In genomic region chr3:12944413-12944812, GRCh38 we compare ENCODE assay signal across 17 cellular contexts.
A peak's percentile ranks its signal among the peaks of the same experiment; 100 is the strongest.
DNase-seq lines count a peak whose midpoint lies in the region; ATAC-seq and TF ChIP-seq lines count a peak whose summit lies in the region.
"Had no signal": no experiment of that assay in that cellular context is flagged by ENCODE, and none has a peak within 500 bp of the region (broad histone marks: within the 10 kb centered on the region; RNA-seq: fewer than 3 reads in every experiment).

No MANE protein-coding gene starts in this region.

- peak overlapping the region in 7 of 11 experiments; percentile 14 to 100 (median 96); a peak in 11 of 22 replicates for H3K4me2 ChIP-seq in BLaER1 treated with 17β-estradiol and CSF1 and Interleukin-3, amounts not matched to agents 10 nM and 100 nM
- H3K4me2 ChIP-seq in neural progenitor cell, result peak overlapping the region; percentile 54

- TF ChIP-seq CTCF in VCaP (conservative IDR thresholded peaks at IDR 0.05) (no peak), fibroblast of villous mesenchyme (IDR thresholded peaks at IDR 0.05; ENCODE audit: insufficient read depth, low read depth, low read length) (no peak), neural progenitor cell (IDR thresholded peaks at IDR 0.05) (no peak)

- H3K4me3 ChIP-seq in BLaER1 treated with 17β-estradiol and CSF1 and Interleukin-3, amounts not matched to agents 10 nM and 100 nM, result no peak overlapping the region
- H3K4me3 ChIP-seq in fibroblast of villous mesenchyme (ENCODE audit: low read depth, low read length) (no peak overlapping the region), neural progenitor cell (no peak overlapping the region)
- H3K4me3 ChIP-seq: GM12878, MG63, skin epidermis, vagina had no signal

- peak; percentile 8 for DNase-seq in fibroblast of villous mesenchyme (ENCODE audit: low read depth)
- peak; percentile 61 for DNase-seq in neural progenitor cell (ENCODE audit: low spot score)
- no peak for DNase-seq in activated effector memory CD4-positive, alpha-beta T cell treated with Interleukin-2 at 50 U/mL for 16 hours
- no peak for DNase-seq in MV-4-11 (lab: John Stamatoyannopoulos, UW)
- DNase-seq in A172 (ENCODE audit: low spot score), result no peak
- DNase-seq: activated naive CD4-positive, alpha-beta T cell; mesendoderm; MG63; NCI-H1930; stimulated activated naive CD4-positive, alpha-beta T cell treated with Interleukin-2 at 50 U/mL for 16 hours; WERI-Rb-1 had no signal

- H2AFZ ChIP-seq in neural progenitor cell (replicated peaks), result no peak overlapping the region

- H3K27me3 Mint-ChIP-seq in neural progenitor cell (ENCODE audit: insufficient read depth, low read depth), result no peaks in the 10 kb centered on the region

- peak overlapping the region; percentile 76 for H3K27ac Mint-ChIP-seq in neural progenitor cell

- peaks cover 23% of the 10 kb centered on the region for H3K4me1 Mint-ChIP-seq in neural progenitor cell

- H3K4me1 ChIP-seq in BLaER1 treated with 17β-estradiol and CSF1 and Interleukin-3, amounts not matched to agents 10 nM and 100 nM, result peaks cover 55 to 97% (median 90%) of the 10 kb centered on the region in 10 experiments
- H3K4me1 ChIP-seq in neural progenitor cell, result peaks cover 31% of the 10 kb centered on the region

- peak overlapping the region in 7 of 11 experiments; percentile 13 to 52 (median 26); a peak in 11 of 22 replicates for H3K9ac ChIP-seq in BLaER1 treated with 17β-estradiol and CSF1 and Interleukin-3, amounts not matched to agents 10 nM and 100 nM
- H3K9ac ChIP-seq in neural progenitor cell, result no peak overlapping the region

- peaks cover 13% of the 10 kb centered on the region for H3F3A ChIP-seq in neural progenitor cell (ENCODE audit: low read depth)

- H3K4me3 Mint-ChIP-seq in neural progenitor cell, result peak overlapping the region; percentile 27

- H3K36me3 Mint-ChIP-seq in neural progenitor cell, result peaks cover 2% of the 10 kb centered on the region

- H3K9me3 Mint-ChIP-seq in neural progenitor cell, result no peaks in the 10 kb centered on the region

- H3K79me2 ChIP-seq in neural progenitor cell (ENCODE audit: low read depth), result peaks cover 17% of the 10 kb centered on the region

- peak overlapping the region in 5 of 11 experiments; percentile 13 to 55 (median 50); a peak in 6 of 22 replicates for H3K27ac ChIP-seq in BLaER1 treated with 17β-estradiol and CSF1 and Interleukin-3, amounts not matched to agents 10 nM and 100 nM
- H3K27ac ChIP-seq in VCaP (peak overlapping the region; percentile 10; the same call in 1 of the 2 replicates), neural progenitor cell (peak overlapping the region; percentile 59)
- H3K27ac ChIP-seq: vagina, WERI-Rb-1 had no signal

- peaks cover 94 to 100% (median 100%) of the 10 kb centered on the region in 11 experiments for H4K20me1 ChIP-seq in BLaER1 treated with 17β-estradiol and CSF1 and Interleukin-3, amounts not matched to agents 10 nM and 100 nM
- H4K20me1 ChIP-seq in neural progenitor cell (ENCODE audit: low read depth), result peaks cover 64% of the 10 kb centered on the region

- no peaks in the 10 kb centered on the region for H3K27me3 ChIP-seq in BLaER1 treated with 17β-estradiol and CSF1 and Interleukin-3, amounts not matched to agents 10 nM and 100 nM
- H3K27me3 ChIP-seq in neural progenitor cell, result no peaks in the 10 kb centered on the region
- H3K27me3 ChIP-seq: MG63, vagina had no signal

- no peaks in the 10 kb centered on the region for H3K9me3 ChIP-seq in BLaER1 treated with 17β-estradiol and CSF1 and Interleukin-3, amounts not matched to agents 10 nM and 100 nM (replicated peaks in 1 of 11)
- H3K9me3 ChIP-seq in neural progenitor cell (ENCODE audit: low read depth), result no peaks in the 10 kb centered on the region
- H3K9me3 ChIP-seq: MG63, vagina had no signal

- peaks cover 11 to 89% (median 42%) of the 10 kb centered on the region in 11 experiments for H3K36me3 ChIP-seq in BLaER1 treated with 17β-estradiol and CSF1 and Interleukin-3, amounts not matched to agents 10 nM and 100 nM
- H3K36me3 ChIP-seq in neural progenitor cell, result no peaks in the 10 kb centered on the region
- H3K36me3 ChIP-seq: MG63, vagina had no signal

- no peak for ATAC-seq in HG03520 (IDR thresholded peaks at IDR 0.05; ENCODE audit: unreplicated experiment)
- ATAC-seq: GM12878 had no signal

Comparison
In these comparisons a context has a peak if more than half of its experiments do, and no peak if none do; other contexts are left out.
1. DNase-seq: peak in fibroblast of villous mesenchyme (single experiment) and neural progenitor cell (single experiment); none in activated effector memory CD4-positive, alpha-beta T cell treated with Interleukin-2 at 50 U/mL for 16 hours (single experiment), MV-4-11 (single experiment) and A172 (single experiment).